17 cellular contexts compared by ENCODE assay signal in genomic region chr19:18586311-18586710, GRCh38.
DNase-seq lines count a peak whose midpoint lies in the region; ATAC-seq, FAIRE-seq and TF ChIP-seq lines count a peak whose summit lies in the region.
"Had no signal": no experiment of that assay in that cellular context is flagged by ENCODE, and none has a peak within 500 bp of the region (broad histone marks: within the 10 kb centered on the region; RNA-seq: fewer than 3 reads in every experiment).

No MANE protein-coding gene starts in this region.

- H3K27ac ChIP-seq in BLaER1: no peak overlapping the region
- H3K27ac ChIP-seq: sigmoid colon, suprapubic skin had no signal

- FAIRE-seq in H54 (lab: Jason Lieb, UNC): no peak
- FAIRE-seq: islet of Langerhans had no signal

- CTCF ChIA-PET in GM10248 (lab: Yijun Ruan, JAX): interaction anchor here (1.0 to 7.9 kb wide), 7 partner anchors 8 to 136 kb away, joined by 3 to 111 read pairs (median 4); partner anchors contain the start of genes FKBP8 and UBA52

- DNase-seq in OCI-M1 (lab: John Stamatoyannopoulos, UW): peak; percentile 76
- no peak for DNase-seq in fibroblast of pulmonary artery (ENCODE audit: low read depth)
- DNase-seq in H54 (ENCODE audit: insufficient read length, low spot score): no peak
- DNase-seq in GM10248 (ENCODE audit: extremely low spot score): no peak
- DNase-seq: activated CD8-positive, alpha-beta memory T cell treated with anti-CD3 and anti-CD28 coated beads for 24 hours; cortex of kidney; foreskin fibroblast; NCI-H1436; NCI-H748 treated with DMSO at 0.1 percent for 48 hours; sigmoid colon; SW 1271 had no signal

- TF ChIP-seq POLR2A in H54 (IDR thresholded peaks at IDR 0.05; ENCODE audit: low read depth, low read length): no peak

- H3K27me3 ChIP-seq in BLaER1: no peaks in the 10 kb centered on the region
- H3K27me3 ChIP-seq: sigmoid colon, suprapubic skin had no signal

- H3K9ac ChIP-seq in BLaER1: no peak overlapping the region

- ATAC-seq in HG02571 (IDR thresholded peaks at IDR 0.05; ENCODE audit: unreplicated experiment) (no peak), HG02678 (IDR thresholded peaks at IDR 0.05; ENCODE audit: unreplicated experiment) (no peak)

- 0 out of 2 replicates have a peak overlapping the region, but pooled peaks have one; percentile 56 for H3K4me2 ChIP-seq in BLaER1

- peaks cover 7% of the 10 kb centered on the region for H3K9me3 ChIP-seq in BLaER1
- H3K9me3 ChIP-seq: sigmoid colon, suprapubic skin had no signal

- peaks cover 7% of the 10 kb centered on the region for H4K20me1 ChIP-seq in BLaER1

- H3K4me3 ChIP-seq in BLaER1 (no peak overlapping the region), fibroblast of pulmonary artery (replicated peaks; ENCODE audit: low read depth, low read length) (no peak overlapping the region)
- H3K4me3 ChIP-seq: sigmoid colon, suprapubic skin had no signal

- H3K4me1 ChIP-seq in BLaER1: peaks cover 46% of the 10 kb centered on the region

- peaks cover 11% of the 10 kb centered on the region for H3K36me3 ChIP-seq in BLaER1

- POLR2A ChIA-PET in GM10248 (lab: Yijun Ruan, JAX): interaction anchor here (0.6 to 1.1 kb wide), 2 partner anchors 9 to 32 kb away, joined by 3 to 4 read pairs; no protein-coding TSS in a partner anchor

- TF ChIP-seq CTCF in GM12874 (IDR thresholded peaks at IDR 0.05; ENCODE audit: insufficient read depth, low read depth, low read length): peak; percentile 14; the same call in 1 of the 2 replicates
- TF ChIP-seq CTCF in fibroblast of pulmonary artery (IDR thresholded peaks at IDR 0.05; ENCODE audit: low read length, missing control alignments): peak; percentile 9
- TF ChIP-seq CTCF in GM10248 (IDR thresholded peaks at IDR 0.05; ENCODE audit: control extremely low read depth, extremely low read depth, low read depth, missing control alignments): no peak
